12 cellular contexts compared by ENCODE assay signal in genomic region chr6:53524455-53524815, GRCh38. TPM values are rescaled to one million over a fixed set of nuclear protein-coding genes. Genes with fewer than 3 reads are reported as not detected.
DNase-seq lines count a peak whose midpoint lies in the region; ATAC-seq and TF ChIP-seq lines count a peak whose summit lies in the region.
"Had no signal": no experiment of that assay in that cellular context is flagged by ENCODE, and none has a peak within 500 bp of the region (broad histone marks: within the 10 kb centered on the region; RNA-seq: fewer than 3 reads in every experiment).

No MANE protein-coding gene starts in this region.

- H3K4me1 Mint-ChIP-seq in stimulated activated naive CD8-positive, alpha-beta T cell treated with anti-CD3 and anti-CD28 coated beads, Interleukin-15, amount 100 ng/mL, for 72 hours = no peaks in the 10 kb centered on the region

- DNase-seq in AG04450 (ENCODE audit: low read depth, low spot score) (no peak), NCI-H69 (lab: John Stamatoyannopoulos, UW) (peak; percentile 18), epidermal melanocyte (ENCODE audit: insufficient read length, low spot score) (peak; percentile 25), DMS114 treated with DMSO at 0.1 percent for 48 hours (lab: John Stamatoyannopoulos, UW; ENCODE audit: unreplicated experiment) (no peak), uterus (no peak), H7 (no peak)
- DNase-seq in stimulated activated naive CD8-positive, alpha-beta T cell treated with anti-CD3 and anti-CD28 coated beads, Interleukin-15, amount 100 ng/mL, for 72 hours = no peak
- DNase-seq: CD4-positive, alpha-beta memory T cell; NCI-H526 treated with DMSO at 0.1 percent for 48 hours had no signal

- H3K27me3 ChIP-seq in AG04450 (ENCODE audit: control insufficient read depth, insufficient read depth, low read length) (no peaks in the 10 kb centered on the region), muscle layer of duodenum (ENCODE audit: low read depth, low read length) (no peaks in the 10 kb centered on the region), uterus (no peaks in the 10 kb centered on the region), H7 (ENCODE audit: control insufficient read depth, insufficient read depth, low read length) (no peaks in the 10 kb centered on the region)

- peaks cover 8 to 10% of the 10 kb centered on the region in 2 donors for H3K36me3 ChIP-seq in muscle layer of duodenum (ENCODE audit: control insufficient read depth in 1 of 2, insufficient read depth in 2 of 2, low read length in 2 of 2)
- H3K36me3 ChIP-seq in uterus = no peaks in the 10 kb centered on the region
- peaks cover 6% of the 10 kb centered on the region for H3K36me3 ChIP-seq in H7 (replicated peaks; ENCODE audit: control insufficient read depth, insufficient read depth, low read length)

- no peak for ATAC-seq in stimulated activated naive CD8-positive, alpha-beta T cell treated with anti-CD3 and anti-CD28 coated beads, Interleukin-15, amount 100 ng/mL, for 72 hours

- no peak for TF ChIP-seq POLR2A in uterus (IDR thresholded peaks at IDR 0.05)

- H3K9me3 Mint-ChIP-seq in stimulated activated naive CD8-positive, alpha-beta T cell treated with anti-CD3 and anti-CD28 coated beads, Interleukin-15, amount 100 ng/mL, for 72 hours = no peaks in the 10 kb centered on the region
- H3K9me3 Mint-ChIP-seq: CD4-positive, alpha-beta memory T cell; dendritic cell treated with granulocyte-macrophage colony-stimulating factor and Interleukin-4, amounts not matched to agents 40 ng/mL and 50 ng/mL, for 4 days had no signal

- no peak overlapping the region for H3K4me3 Mint-ChIP-seq in stimulated activated naive CD8-positive, alpha-beta T cell treated with anti-CD3 and anti-CD28 coated beads, Interleukin-15, amount 100 ng/mL, for 72 hours
- H3K4me3 Mint-ChIP-seq: CD4-positive, alpha-beta memory T cell; dendritic cell treated with granulocyte-macrophage colony-stimulating factor and Interleukin-4, amounts not matched to agents 40 ng/mL and 50 ng/mL, for 4 days had no signal

- H3K27ac ChIP-seq in AG04450 (ENCODE audit: low read depth, low read length) (no peak overlapping the region), muscle layer of duodenum (ENCODE audit: low read length) (peak overlapping the region; percentile 61), uterus (peak overlapping the region in 1 of 2 donors; percentile 35)

- intact Hi-C loops in uterus (cut with DNase I; ENCODE audit: low total_unique reads) = no loop called here

- no peak overlapping the region for H3K4me3 ChIP-seq in AG04450 (ENCODE audit: low read depth, low read length)
- no peak overlapping the region for H3K4me3 ChIP-seq in muscle layer of duodenum (ENCODE audit: low read depth in 1 of 2, low read length in 2 of 2)
- no peak overlapping the region for H3K4me3 ChIP-seq in uterus
- H3K4me3 ChIP-seq in H7 (ENCODE audit: insufficient read depth, low read depth, low read length) = no peak overlapping the region

- no peaks in the 10 kb centered on the region for H3K27me3 Mint-ChIP-seq in stimulated activated naive CD8-positive, alpha-beta T cell treated with anti-CD3 and anti-CD28 coated beads, Interleukin-15, amount 100 ng/mL, for 72 hours
- H3K27me3 Mint-ChIP-seq: CD4-positive, alpha-beta memory T cell; dendritic cell treated with granulocyte-macrophage colony-stimulating factor and Interleukin-4, amounts not matched to agents 40 ng/mL and 50 ng/mL, for 4 days; progenitor cell of endocrine pancreas had no signal

- POLR2A ChIA-PET in AG04450 (lab: Yijun Ruan, JAX) = interaction anchor here (1.0 to 1.6 kb wide), 2 partner anchors 10 to 29 kb away, joined by 3 to 5 read pairs; no protein-coding TSS in a partner anchor

- H3K9me3 ChIP-seq in AG04450 (ENCODE audit: control insufficient read depth, insufficient read depth, low read length) (no peaks in the 10 kb centered on the region), muscle layer of duodenum (ENCODE audit: control insufficient read depth in 1 of 2, low read length in 2 of 2) (no peaks in the 10 kb centered on the region), uterus (no peaks in the 10 kb centered on the region)

- TF ChIP-seq CTCF in AG04450 (IDR thresholded peaks at IDR 0.05; ENCODE audit: low read depth, low read length) (0 out of 2 replicates have a peak, but pooled peaks have one; percentile 5), uterus (IDR thresholded peaks at IDR 0.05) (no peak)

- no peak overlapping the region for H3K27ac Mint-ChIP-seq in stimulated activated naive CD8-positive, alpha-beta T cell treated with anti-CD3 and anti-CD28 coated beads, Interleukin-15, amount 100 ng/mL, for 72 hours
- H3K27ac Mint-ChIP-seq: dendritic cell treated with granulocyte-macrophage colony-stimulating factor and Interleukin-4, amounts not matched to agents 40 ng/mL and 50 ng/mL, for 4 days; progenitor cell of endocrine pancreas had no signal

- CTCF ChIA-PET in AG04450 (lab: Charles Lee) = interaction anchor here (0.9 to 3.8 kb wide), 9 partner anchors 8 to 210 kb away, joined by 3 to 25 read pairs (median 5); no protein-coding TSS in a partner anchor

- H3K4me1 ChIP-seq in muscle layer of duodenum (ENCODE audit: control insufficient read depth in 1 of 2, insufficient read depth in 2 of 2, low read length in 2 of 2) = peaks cover 11 to 39% of the 10 kb centered on the region in 2 donors
- H3K4me1 ChIP-seq in uterus = peaks cover 0 to 13% of the 10 kb centered on the region in 2 donors

RNA-seq across cellular contexts. Expression of gene GCLC, which starts 20.5 kb away (rescaled TPM):
- 74.8 and 89.3 TPM in 2 replicates for polyA plus RNA-seq in AG04450 (2011; rRNA removed)
- 86.6 and 91.9 TPM in 2 replicates for polyA minus RNA-seq in AG04450 (2011; rRNA and poly(A)+ RNA removed)
- 10 to 100 TPM; 20.0 to 41.0 (median 32.7) TPM for total RNA-seq in uterus
- 37.4 and 39.8 TPM in 2 replicates for total RNA-seq in H7 (2014; rRNA removed; shearing (Covaris generic))

Comparison
In these comparisons a context has a peak if more than half of its experiments do, and no peak if none do; other contexts are left out.
1. DNase-seq: peak in NCI-H69 (single experiment) and epidermal melanocyte (single experiment); none in AG04450 (single experiment), DMS114 treated with DMSO at 0.1 percent for 48 hours (single experiment), uterus (0 of 2), H7 (single experiment) and stimulated activated naive CD8-positive, alpha-beta T cell treated with anti-CD3 and anti-CD28 coated beads, Interleukin-15, amount 100 ng/mL, for 72 hours (0 of 2).